Comparison of ENCODE assay signal across 1 cellular context in genomic region chr15:75356539-75356938, GRCh38.
A peak's percentile ranks its signal among the peaks of the same experiment; 100 is the strongest.
TF ChIP-seq lines count a peak whose summit lies in the region.

No MANE protein-coding gene starts in this region.

TF ChIP-seq in GM12878, 131 proteins besides CTCF, POLR2A, EP300 and RAD21 (continued from another document):
- TF ChIP-seq, protein P1, sequence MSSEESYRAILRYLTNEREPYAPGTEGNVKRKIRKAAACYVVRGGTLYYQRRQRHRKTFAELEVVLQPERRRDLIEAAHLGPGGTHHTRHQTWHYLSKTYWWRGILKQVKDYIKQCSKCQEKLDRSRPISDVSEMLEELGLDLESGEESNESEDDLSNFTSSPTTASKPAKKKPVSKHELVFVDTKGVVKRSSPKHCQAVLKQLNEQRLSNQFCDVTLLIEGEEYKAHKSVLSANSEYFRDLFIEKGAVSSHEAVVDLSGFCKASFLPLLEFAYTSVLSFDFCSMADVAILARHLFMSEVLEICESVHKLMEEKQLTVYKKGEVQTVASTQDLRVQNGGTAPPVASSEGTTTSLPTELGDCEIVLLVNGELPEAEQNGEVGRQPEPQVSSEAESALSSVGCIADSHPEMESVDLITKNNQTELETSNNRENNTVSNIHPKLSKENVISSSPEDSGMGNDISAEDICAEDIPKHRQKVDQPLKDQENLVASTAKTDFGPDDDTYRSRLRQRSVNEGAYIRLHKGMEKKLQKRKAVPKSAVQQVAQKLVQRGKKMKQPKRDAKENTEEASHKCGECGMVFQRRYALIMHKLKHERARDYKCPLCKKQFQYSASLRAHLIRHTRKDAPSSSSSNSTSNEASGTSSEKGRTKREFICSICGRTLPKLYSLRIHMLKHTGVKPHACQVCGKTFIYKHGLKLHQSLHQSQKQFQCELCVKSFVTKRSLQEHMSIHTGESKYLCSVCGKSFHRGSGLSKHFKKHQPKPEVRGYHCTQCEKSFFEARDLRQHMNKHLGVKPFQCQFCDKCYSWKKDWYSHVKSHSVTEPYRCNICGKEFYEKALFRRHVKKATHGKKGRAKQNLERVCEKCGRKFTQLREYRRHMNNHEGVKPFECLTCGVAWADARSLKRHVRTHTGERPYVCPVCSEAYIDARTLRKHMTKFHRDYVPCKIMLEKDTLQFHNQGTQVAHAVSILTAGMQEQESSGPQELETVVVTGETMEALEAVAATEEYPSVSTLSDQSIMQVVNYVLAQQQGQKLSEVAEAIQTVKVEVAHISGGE (CRISPR knock-in tag; IDR thresholded peaks at IDR 0.05) = no peak
- no peak for TF ChIP-seq RB1 (IDR thresholded peaks at IDR 0.05; ENCODE audit: borderline replicate concordance)
- TF ChIP-seq E4F1 (IDR thresholded peaks at IDR 0.05; ENCODE audit: borderline replicate concordance, partially characterized antibody) = no peak
- TF ChIP-seq POLR2AphosphoS5 (IDR thresholded peaks at IDR 0.05; ENCODE audit: low read length) = 0 out of 2 replicates have a peak, but pooled peaks have one; percentile 30
- no peak for TF ChIP-seq MTA3 (IDR thresholded peaks at IDR 0.05; ENCODE audit: borderline replicate concordance, low read length)
- TF ChIP-seq MAX (IDR thresholded peaks at IDR 0.05; ENCODE audit: low read depth, low read length) = no peak
